33 cellular contexts compared by ENCODE assay signal in the genomic region with DNA sequence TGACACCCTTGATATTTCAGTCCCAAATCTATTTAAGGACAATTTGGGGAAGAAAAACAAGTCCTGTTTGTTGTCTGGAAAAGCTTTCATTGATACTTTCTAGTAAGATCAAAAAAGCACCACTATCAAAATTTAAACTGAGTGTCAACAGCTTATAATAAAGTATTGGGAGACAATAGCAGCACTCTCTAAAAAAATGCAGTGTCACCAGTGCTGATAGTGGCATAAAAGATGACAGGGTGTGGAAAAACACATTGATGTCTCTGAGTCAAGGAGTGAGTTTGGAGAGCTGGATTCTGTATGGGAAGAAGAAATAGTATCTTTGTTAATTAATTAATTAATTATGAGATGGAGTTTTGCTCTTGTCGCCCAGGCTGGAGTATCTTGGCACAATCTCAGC. TPM values are rescaled to one million over a fixed set of nuclear protein-coding genes. Genes with fewer than 3 reads are reported as not detected.
"Had no signal": no experiment of that assay in that cellular context is flagged by ENCODE, and none has a peak within 500 bp of the region (broad histone marks: within the 10 kb centered on the region; RNA-seq: fewer than 3 reads in every experiment).

No MANE protein-coding gene starts in this region.

- DNase-seq: activated effector memory CD4-positive, alpha-beta T cell treated with anti-CD3 and anti-CD28 coated beads, Interleukin-2, amount 50 U/mL, for 16 hours; activated effector memory CD4-positive, alpha-beta T cell treated with Interleukin-2 at 50 U/mL for 16 hours; activated gamma-delta T cell; activated gamma-delta T cell treated with Interleukin-2 at 50 U/mL for 16 hours; activated naive CD4-positive, alpha-beta T cell; activated naive CD4-positive, alpha-beta T cell treated with anti-CD3 and anti-CD28 coated beads for 36 hours; activated naive CD4-positive, alpha-beta T cell treated with anti-CD3 and anti-CD28 coated beads, Interleukin-2, amount 10 ng/mL, durations not matched to agents 7 days and 5 days; activated naive CD4-positive, alpha-beta T cell treated with anti-CD3 and anti-CD28 coated beads, Interleukin-2, amount 50 U/mL, for 16 hours; activated naive CD4-positive, alpha-beta T cell treated with Interleukin-2 at 50 U/mL for 16 hours; activated naive CD8-positive, alpha-beta T cell treated with anti-CD3 and anti-CD28 coated beads for 36 hours; activated naive CD8-positive, alpha-beta T cell treated with anti-CD3 and anti-CD28 coated beads, Interleukin-2, amount 10 ng/mL, durations not matched to agents 7 days and 5 days; activated naive CD8-positive, alpha-beta T cell treated with anti-CD3 and anti-CD28 coated beads, Interleukin-2, amount 50 U/mL, for 24 hours; activated T-cell treated with anti-CD3 and anti-CD28 coated beads, Interleukin-2, amount 50 U/mL, for 1 hour; activated T-cell treated with anti-CD3 and anti-CD28 coated beads, Interleukin-2, amount 50 U/mL, for 24 hours; activated T-cell treated with anti-CD3 and anti-CD28 coated beads, Interleukin-2, amount 50 U/mL, for 4 hours; activated T-cell treated with anti-CD3 and anti-CD28 coated beads, Interleukin-2, amount 50 U/mL, for 48 hours; activated T-cell treated with anti-CD3 and anti-CD28 coated beads, Interleukin-2, amount 50 U/mL, for 72 hours; adrenal gland; amniotic stem cell; anterior cingulate cortex; aorta; body of pancreas; brain microvascular endothelial cell; caudate nucleus; central memory CD4-positive, alpha-beta T cell; cerebellar nuclear complex had no signal

- H3K4me1 ChIP-seq: adrenal gland, ascending aorta, body of pancreas, breast epithelium had no signal

- H3K9me3 ChIP-seq: adrenal gland, ascending aorta, body of pancreas, breast epithelium had no signal

- ATAC-seq: activated naive CD4-positive, alpha-beta T cell treated with anti-CD3 and anti-CD28 coated beads, Interleukin-2, amount 50 U/mL, for 72 hours; activated naive CD8-positive, alpha-beta T cell treated with anti-CD3 and anti-CD28 coated beads, Interleukin-2, amount 50 U/mL, for 24 hours; activated T-cell treated with anti-CD3 and anti-CD28 coated beads, Interleukin-2, amount 50 U/mL, for 4 hours; activated T-cell treated with anti-CD3 and anti-CD28 coated beads, Interleukin-2, amount 50 U/mL, for 72 hours; activated T-helper 17 cell treated with anti-CD3 and anti-CD28 coated beads, Interleukin-2, amount 50 U/mL, for 72 hours; body of pancreas had no signal

- FAIRE-seq: astrocyte, bronchial epithelial cell had no signal

- H3K27me3 ChIP-seq: adrenal gland, ascending aorta, body of pancreas, brain microvascular endothelial cell, breast epithelium, cardiac muscle cell had no signal

- H3K27ac ChIP-seq: adrenal gland, ascending aorta, body of pancreas, brain microvascular endothelial cell, breast epithelium, cardiac muscle cell had no signal

- H3K36me3 ChIP-seq: adrenal gland, ascending aorta, brain microvascular endothelial cell, breast epithelium, cardiac muscle cell had no signal

- H3K4me3 ChIP-seq: adrenal gland, ascending aorta, body of pancreas, breast epithelium, cardiac muscle cell had no signal

RNA-seq across cellular contexts. Expression of gene TOM1L1, which starts 8.3 kb away (rescaled TPM):
- total RNA-seq: activated naive CD8-positive, alpha-beta T cell treated with anti-CD3 and anti-CD28 coated beads, Interleukin-2, amount 10 ng/mL, durations not matched to agents 7 days and 5 days had no signal
